1 cellular context compared by ENCODE assay signal in the genomic region with DNA sequence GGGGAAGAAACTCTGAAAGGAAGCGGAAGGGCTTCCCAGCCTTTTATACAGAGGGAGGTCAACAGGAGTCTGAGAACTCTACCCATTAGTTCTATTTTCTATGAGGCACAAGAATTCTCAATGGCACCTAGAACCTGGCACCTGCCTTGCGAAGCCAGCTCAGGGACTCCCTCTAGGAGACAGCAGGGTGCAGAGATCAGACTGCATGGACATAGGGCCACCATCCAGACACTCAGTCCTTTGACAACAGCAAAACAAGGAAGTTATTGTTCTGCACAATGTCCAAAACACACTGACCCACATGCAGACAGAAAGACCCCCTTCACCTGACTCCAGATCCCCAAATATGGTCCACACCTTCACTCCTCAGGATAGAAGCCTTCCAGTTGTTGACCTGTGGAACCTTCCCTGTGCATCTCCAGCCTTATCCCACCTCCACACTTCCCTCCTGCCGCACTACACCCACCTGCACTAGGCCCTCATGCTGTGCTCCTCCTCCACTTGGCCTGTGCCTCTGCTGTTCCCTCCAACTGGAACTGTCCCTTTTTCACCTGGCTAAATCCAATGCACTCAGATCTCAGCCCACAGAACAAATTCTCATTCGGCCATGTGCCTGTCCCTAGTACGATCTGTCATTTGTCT.
A peak's percentile ranks its signal among the peaks of the same experiment; 100 is the strongest.
TF ChIP-seq lines count a peak whose summit lies in the region.

No MANE protein-coding gene starts in this region.

TF ChIP-seq in HepG2, 621 proteins besides CTCF, POLR2A, EP300 and RAD21 (continued from another document and continues in another):
- TF ChIP-seq NFE2 (CRISPR knock-in tag; IDR thresholded peaks at IDR 0.05) (no peak), ZFP62 (CRISPR knock-in tag; IDR thresholded peaks at IDR 0.05) (no peak), NONO (IDR thresholded peaks at IDR 0.05) (no peak), NONO (CRISPR knock-in tag; conservative IDR thresholded peaks at IDR 0.05) (no peak), HES4 (CRISPR knock-in tag; IDR thresholded peaks at IDR 0.05; ENCODE audit: borderline replicate concordance) (no peak), MAFG (CRISPR knock-in tag; IDR thresholded peaks at IDR 0.05) (no peak), CEBPG (CRISPR knock-in tag; IDR thresholded peaks at IDR 0.05) (no peak), KMT2B (CRISPR knock-in tag; IDR thresholded peaks at IDR 0.05) (no peak), ZSCAN20 (CRISPR knock-in tag; IDR thresholded peaks at IDR 0.05; ENCODE audit: borderline replicate concordance) (no peak), GATAD1 (CRISPR knock-in tag; IDR thresholded peaks at IDR 0.05) (no peak), HCFC1 (IDR thresholded peaks at IDR 0.05; ENCODE audit: low read depth, low read length) (no peak), ZNF883 (CRISPR knock-in tag; IDR thresholded peaks at IDR 0.05; ENCODE audit: not compliant biosample characterization) (no peak), ZNF589 (CRISPR knock-in tag; conservative IDR thresholded peaks at IDR 0.05) (no peak), ZNF724P (CRISPR knock-in tag; IDR thresholded peaks at IDR 0.05; ENCODE audit: borderline replicate concordance) (no peak), ZNF775 (CRISPR knock-in tag; IDR thresholded peaks at IDR 0.05; ENCODE audit: borderline replicate concordance) (no peak), ZNF776 (CRISPR knock-in tag; IDR thresholded peaks at IDR 0.05) (no peak), MTA3 (CRISPR knock-in tag; IDR thresholded peaks at IDR 0.05) (no peak), KAT8 (CRISPR knock-in tag; IDR thresholded peaks at IDR 0.05) (no peak), DMAP1 (CRISPR knock-in tag; IDR thresholded peaks at IDR 0.05) (no peak), ZNF230 (CRISPR knock-in tag; IDR thresholded peaks at IDR 0.05) (no peak), NFKB2 (CRISPR knock-in tag; IDR thresholded peaks at IDR 0.05; ENCODE audit: borderline replicate concordance) (no peak), ZNF101 (CRISPR knock-in tag; IDR thresholded peaks at IDR 0.05; ENCODE audit: borderline replicate concordance, low read depth) (no peak), ZNF451 (CRISPR knock-in tag; IDR thresholded peaks at IDR 0.05) (no peak), ZNF296 (CRISPR knock-in tag; conservative IDR thresholded peaks at IDR 0.05) (no peak), ZNF644 (CRISPR knock-in tag; IDR thresholded peaks at IDR 0.05; ENCODE audit: low read depth) (peak; percentile 80; the same call in 1 of the 2 replicates), KLF13 (CRISPR knock-in tag; IDR thresholded peaks at IDR 0.05) (no peak), TARDBP (CRISPR knock-in tag; IDR thresholded peaks at IDR 0.05) (no peak), IRF2 (CRISPR knock-in tag; IDR thresholded peaks at IDR 0.05) (0 out of 2 replicates have a peak, but pooled peaks have one; percentile 40), PTBP1 (IDR thresholded peaks at IDR 0.05; ENCODE audit: low read depth, low read length, poor library complexity, severe bottlenecking) (no peak), NR3C1 (CRISPR knock-in tag; IDR thresholded peaks at IDR 0.05) (no peak), AHR (CRISPR knock-in tag; IDR thresholded peaks at IDR 0.05) (no peak), GTF3A (CRISPR knock-in tag; conservative IDR thresholded peaks at IDR 0.05) (no peak), DR1 (CRISPR knock-in tag; IDR thresholded peaks at IDR 0.05) (no peak), ZNF629 (CRISPR knock-in tag; conservative IDR thresholded peaks at IDR 0.05) (no peak), ZNF530 (CRISPR knock-in tag; IDR thresholded peaks at IDR 0.05; ENCODE audit: low read depth) (no peak), TAF15 (IDR thresholded peaks at IDR 0.05; ENCODE audit: low read depth, low read length, poor library complexity, severe bottlenecking) (no peak), BCL6 (CRISPR knock-in tag; IDR thresholded peaks at IDR 0.05) (0 out of 2 replicates have a peak, but pooled peaks have one; percentile 18)
- TF ChIP-seq, protein P1, sequence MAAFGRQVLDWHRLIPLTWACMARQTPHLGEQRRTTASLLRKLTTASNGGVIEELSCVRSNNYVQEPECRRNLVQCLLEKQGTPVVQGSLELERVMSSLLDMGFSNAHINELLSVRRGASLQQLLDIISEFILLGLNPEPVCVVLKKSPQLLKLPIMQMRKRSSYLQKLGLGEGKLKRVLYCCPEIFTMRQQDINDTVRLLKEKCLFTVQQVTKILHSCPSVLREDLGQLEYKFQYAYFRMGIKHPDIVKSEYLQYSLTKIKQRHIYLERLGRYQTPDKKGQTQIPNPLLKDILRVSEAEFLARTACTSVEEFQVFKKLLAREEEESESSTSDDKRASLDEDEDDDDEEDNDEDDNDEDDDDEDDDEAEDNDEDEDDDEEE (CRISPR knock-in tag; IDR thresholded peaks at IDR 0.05), result no peak
- TF ChIP-seq, protein P2, sequence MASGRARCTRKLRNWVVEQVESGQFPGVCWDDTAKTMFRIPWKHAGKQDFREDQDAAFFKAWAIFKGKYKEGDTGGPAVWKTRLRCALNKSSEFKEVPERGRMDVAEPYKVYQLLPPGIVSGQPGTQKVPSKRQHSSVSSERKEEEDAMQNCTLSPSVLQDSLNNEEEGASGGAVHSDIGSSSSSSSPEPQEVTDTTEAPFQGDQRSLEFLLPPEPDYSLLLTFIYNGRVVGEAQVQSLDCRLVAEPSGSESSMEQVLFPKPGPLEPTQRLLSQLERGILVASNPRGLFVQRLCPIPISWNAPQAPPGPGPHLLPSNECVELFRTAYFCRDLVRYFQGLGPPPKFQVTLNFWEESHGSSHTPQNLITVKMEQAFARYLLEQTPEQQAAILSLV (CRISPR knock-in tag; IDR thresholded peaks at IDR 0.05; ENCODE audit: borderline replicate concordance), result no peak
- TF ChIP-seq, protein P3, sequence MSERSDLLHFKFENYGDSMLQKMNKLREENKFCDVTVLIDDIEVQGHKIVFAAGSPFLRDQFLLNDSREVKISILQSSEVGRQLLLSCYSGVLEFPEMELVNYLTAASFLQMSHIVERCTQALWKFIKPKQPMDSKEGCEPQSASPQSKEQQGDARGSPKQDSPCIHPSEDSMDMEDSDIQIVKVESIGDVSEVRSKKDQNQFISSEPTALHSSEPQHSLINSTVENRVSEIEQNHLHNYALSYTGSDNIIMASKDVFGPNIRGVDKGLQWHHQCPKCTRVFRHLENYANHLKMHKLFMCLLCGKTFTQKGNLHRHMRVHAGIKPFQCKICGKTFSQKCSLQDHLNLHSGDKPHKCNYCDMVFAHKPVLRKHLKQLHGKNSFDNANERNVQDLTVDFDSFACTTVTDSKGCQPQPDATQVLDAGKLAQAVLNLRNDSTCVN (CRISPR knock-in tag; IDR thresholded peaks at IDR 0.05; ENCODE audit: borderline replicate concordance), result 0 out of 2 replicates have a peak, but pooled peaks have one; percentile 41
- TF ChIP-seq, protein P4, sequence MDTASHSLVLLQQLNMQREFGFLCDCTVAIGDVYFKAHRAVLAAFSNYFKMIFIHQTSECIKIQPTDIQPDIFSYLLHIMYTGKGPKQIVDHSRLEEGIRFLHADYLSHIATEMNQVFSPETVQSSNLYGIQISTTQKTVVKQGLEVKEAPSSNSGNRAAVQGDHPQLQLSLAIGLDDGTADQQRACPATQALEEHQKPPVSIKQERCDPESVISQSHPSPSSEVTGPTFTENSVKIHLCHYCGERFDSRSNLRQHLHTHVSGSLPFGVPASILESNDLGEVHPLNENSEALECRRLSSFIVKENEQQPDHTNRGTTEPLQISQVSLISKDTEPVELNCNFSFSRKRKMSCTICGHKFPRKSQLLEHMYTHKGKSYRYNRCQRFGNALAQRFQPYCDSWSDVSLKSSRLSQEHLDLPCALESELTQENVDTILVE (CRISPR knock-in tag; IDR thresholded peaks at IDR 0.05), result no peak
- TF ChIP-seq, protein P5, sequence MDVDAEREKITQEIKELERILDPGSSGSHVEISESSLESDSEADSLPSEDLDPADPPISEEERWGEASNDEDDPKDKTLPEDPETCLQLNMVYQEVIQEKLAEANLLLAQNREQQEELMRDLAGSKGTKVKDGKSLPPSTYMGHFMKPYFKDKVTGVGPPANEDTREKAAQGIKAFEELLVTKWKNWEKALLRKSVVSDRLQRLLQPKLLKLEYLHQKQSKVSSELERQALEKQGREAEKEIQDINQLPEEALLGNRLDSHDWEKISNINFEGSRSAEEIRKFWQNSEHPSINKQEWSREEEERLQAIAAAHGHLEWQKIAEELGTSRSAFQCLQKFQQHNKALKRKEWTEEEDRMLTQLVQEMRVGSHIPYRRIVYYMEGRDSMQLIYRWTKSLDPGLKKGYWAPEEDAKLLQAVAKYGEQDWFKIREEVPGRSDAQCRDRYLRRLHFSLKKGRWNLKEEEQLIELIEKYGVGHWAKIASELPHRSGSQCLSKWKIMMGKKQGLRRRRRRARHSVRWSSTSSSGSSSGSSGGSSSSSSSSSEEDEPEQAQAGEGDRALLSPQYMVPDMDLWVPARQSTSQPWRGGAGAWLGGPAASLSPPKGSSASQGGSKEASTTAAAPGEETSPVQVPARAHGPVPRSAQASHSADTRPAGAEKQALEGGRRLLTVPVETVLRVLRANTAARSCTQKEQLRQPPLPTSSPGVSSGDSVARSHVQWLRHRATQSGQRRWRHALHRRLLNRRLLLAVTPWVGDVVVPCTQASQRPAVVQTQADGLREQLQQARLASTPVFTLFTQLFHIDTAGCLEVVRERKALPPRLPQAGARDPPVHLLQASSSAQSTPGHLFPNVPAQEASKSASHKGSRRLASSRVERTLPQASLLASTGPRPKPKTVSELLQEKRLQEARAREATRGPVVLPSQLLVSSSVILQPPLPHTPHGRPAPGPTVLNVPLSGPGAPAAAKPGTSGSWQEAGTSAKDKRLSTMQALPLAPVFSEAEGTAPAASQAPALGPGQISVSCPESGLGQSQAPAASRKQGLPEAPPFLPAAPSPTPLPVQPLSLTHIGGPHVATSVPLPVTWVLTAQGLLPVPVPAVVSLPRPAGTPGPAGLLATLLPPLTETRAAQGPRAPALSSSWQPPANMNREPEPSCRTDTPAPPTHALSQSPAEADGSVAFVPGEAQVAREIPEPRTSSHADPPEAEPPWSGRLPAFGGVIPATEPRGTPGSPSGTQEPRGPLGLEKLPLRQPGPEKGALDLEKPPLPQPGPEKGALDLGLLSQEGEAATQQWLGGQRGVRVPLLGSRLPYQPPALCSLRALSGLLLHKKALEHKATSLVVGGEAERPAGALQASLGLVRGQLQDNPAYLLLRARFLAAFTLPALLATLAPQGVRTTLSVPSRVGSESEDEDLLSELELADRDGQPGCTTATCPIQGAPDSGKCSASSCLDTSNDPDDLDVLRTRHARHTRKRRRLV (CRISPR knock-in tag; IDR thresholded peaks at IDR 0.05), result no peak
- TF ChIP-seq, protein P6, sequence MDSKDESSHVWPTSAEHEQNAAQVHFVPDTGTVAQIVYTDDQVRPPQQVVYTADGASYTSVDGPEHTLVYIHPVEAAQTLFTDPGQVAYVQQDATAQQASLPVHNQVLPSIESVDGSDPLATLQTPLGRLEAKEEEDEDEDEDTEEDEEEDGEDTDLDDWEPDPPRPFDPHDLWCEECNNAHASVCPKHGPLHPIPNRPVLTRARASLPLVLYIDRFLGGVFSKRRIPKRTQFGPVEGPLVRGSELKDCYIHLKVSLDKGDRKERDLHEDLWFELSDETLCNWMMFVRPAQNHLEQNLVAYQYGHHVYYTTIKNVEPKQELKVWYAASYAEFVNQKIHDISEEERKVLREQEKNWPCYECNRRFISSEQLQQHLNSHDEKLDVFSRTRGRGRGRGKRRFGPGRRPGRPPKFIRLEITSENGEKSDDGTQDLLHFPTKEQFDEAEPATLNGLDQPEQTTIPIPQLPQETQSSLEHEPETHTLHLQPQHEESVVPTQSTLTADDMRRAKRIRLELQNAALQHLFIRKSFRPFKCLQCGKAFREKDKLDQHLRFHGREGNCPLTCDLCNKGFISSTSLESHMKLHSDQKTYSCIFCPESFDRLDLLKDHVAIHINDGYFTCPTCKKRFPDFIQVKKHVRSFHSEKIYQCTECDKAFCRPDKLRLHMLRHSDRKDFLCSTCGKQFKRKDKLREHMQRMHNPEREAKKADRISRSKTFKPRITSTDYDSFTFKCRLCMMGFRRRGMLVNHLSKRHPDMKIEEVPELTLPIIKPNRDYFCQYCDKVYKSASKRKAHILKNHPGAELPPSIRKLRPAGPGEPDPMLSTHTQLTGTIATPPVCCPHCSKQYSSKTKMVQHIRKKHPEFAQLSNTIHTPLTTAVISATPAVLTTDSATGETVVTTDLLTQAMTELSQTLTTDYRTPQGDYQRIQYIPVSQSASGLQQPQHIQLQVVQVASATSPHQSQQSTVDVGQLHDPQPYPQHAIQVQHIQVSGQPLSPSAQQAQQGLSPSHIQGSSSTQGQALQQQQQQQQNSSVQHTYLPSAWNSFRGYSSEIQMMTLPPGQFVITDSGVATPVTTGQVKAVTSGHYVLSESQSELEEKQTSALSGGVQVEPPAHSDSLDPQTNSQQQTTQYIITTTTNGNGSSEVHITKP (CRISPR knock-in tag; IDR thresholded peaks at IDR 0.05; ENCODE audit: low read depth), result no peak
- TF ChIP-seq, protein P7, sequence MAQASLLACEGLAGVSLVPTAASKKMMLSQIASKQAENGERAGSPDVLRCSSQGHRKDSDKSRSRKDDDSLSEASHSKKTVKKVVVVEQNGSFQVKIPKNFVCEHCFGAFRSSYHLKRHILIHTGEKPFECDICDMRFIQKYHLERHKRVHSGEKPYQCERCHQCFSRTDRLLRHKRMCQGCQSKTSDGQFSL (CRISPR knock-in tag; IDR thresholded peaks at IDR 0.05), result no peak
- TF ChIP-seq, protein P8, sequence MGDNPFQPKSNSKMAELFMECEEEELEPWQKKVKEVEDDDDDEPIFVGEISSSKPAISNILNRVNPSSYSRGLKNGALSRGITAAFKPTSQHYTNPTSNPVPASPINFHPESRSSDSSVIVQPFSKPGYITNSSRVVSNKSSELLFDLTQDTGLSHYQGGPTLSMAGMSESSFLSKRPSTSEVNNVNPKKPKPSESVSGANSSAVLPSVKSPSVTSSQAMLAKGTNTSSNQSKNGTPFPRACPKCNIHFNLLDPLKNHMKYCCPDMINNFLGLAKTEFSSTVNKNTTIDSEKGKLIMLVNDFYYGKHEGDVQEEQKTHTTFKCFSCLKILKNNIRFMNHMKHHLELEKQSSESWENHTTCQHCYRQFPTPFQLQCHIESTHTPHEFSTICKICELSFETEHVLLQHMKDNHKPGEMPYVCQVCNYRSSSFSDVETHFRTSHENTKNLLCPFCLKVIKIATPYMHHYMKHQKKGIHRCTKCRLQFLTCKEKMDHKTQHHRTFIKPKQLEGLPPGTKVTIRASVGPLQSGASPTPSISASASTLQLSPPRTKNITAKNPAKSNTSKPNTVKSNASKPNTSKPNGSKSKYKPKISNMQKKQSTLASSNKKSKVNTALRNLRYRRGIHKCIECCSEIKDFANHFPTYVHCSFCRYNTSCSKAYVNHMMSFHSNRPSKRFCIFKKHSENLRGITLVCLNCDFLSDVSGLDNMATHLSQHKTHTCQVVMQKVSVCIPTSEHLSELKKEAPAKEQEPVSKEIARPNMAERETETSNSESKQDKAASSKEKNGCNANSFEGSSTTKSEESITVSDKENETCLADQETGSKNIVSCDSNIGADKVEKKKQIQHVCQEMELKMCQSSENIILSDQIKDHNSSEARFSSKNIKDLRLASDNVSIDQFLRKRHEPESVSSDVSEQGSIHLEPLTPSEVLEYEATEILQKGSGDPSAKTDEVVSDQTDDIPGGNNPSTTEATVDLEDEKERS (CRISPR knock-in tag; IDR thresholded peaks at IDR 0.05), result no peak
